20 cellular contexts compared by ENCODE assay signal in the genomic region with DNA sequence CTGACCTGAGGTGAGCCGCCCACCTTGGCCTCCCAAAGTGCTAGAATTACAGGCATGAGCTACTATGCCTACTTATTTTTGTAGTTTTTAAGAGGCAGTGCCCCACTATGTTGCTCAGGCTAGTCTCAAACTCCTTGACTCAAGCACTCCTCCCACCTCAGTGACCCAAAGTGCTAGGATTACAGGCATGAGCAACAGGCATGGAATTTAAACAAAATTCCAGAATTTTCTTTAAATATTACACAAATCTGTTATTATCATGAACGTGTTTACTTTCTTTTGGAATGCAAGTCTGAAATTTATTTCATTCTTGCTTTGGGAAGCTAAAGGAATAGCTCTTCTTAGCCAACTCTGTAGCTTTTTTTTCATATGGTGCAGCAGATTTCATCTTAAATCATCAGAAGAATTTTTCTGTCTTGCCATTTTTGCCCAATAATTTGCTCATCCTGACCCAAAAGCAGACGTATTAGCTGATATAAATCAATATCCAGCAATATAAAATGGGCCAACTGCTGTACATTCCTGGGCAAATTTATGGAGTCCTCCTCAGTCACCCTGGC. TPM values are rescaled to one million over a fixed set of nuclear protein-coding genes. Genes with fewer than 3 reads are reported as not detected.
A peak's percentile ranks its signal among the peaks of the same experiment; 100 is the strongest.
DNase-seq lines count a peak whose midpoint lies in the region; ATAC-seq and TF ChIP-seq lines count a peak whose summit lies in the region.
"Had no signal": no experiment of that assay in that cellular context is flagged by ENCODE, and none has a peak within 500 bp of the region (broad histone marks: within the 10 kb centered on the region; RNA-seq: fewer than 3 reads in every experiment).

No MANE protein-coding gene starts in this region.

- intact Hi-C loops in Caco-2 (cut with micrococcal nuclease; ENCODE audit: unreplicated experiment) (no loop called here), left ventricle myocardium superior (cut with micrococcal nuclease) (no loop called here)

- H3K4me1 Mint-ChIP-seq in HFFc6 (ENCODE audit: low read depth), result peaks cover 10% of the 10 kb centered on the region
- H3K4me1 Mint-ChIP-seq in Caco-2 (ENCODE audit: low read depth, unreplicated experiment), result no peaks in the 10 kb centered on the region
- H3K4me1 Mint-ChIP-seq: IgD-negative memory B cell had no signal

- BruUV-seq in Caco-2 (replicated peaks; lab: Mats Ljungman, UMichigan), result no TSS peak

- H3K9me3 ChIP-seq in SJSA1 (replicated peaks) (no peaks in the 10 kb centered on the region), Caco-2 (no peaks in the 10 kb centered on the region)

- CTCF ChIA-PET in Caco-2 (lab: Charles Lee), result no interaction called here

- peaks cover 7% of the 10 kb centered on the region; the same call in 1 of the 2 replicates for H3K9me3 Mint-ChIP-seq in HFFc6
- no peaks in the 10 kb centered on the region for H3K9me3 Mint-ChIP-seq in Caco-2 (ENCODE audit: unreplicated experiment)
- H3K9me3 Mint-ChIP-seq: IgD-negative memory B cell had no signal

- POLR2A ChIA-PET in Caco-2 (lab: Charles Lee), result no interaction called here

- ATAC-seq in GM18511 (IDR thresholded peaks at IDR 0.05; ENCODE audit: unreplicated experiment), result no peak
- no peak for ATAC-seq in left ventricle myocardium superior
- ATAC-seq: PC-3 had no signal

- DNase-seq in AG20443 (ENCODE audit: low spot score) (peak; percentile 19), HFFc6 (peak; percentile 44), SJSA1 (ENCODE audit: low read depth in 1 of 2, low spot score in 2 of 2) (peak; percentile 49), foreskin fibroblast (peak; percentile 47 to 68), HUDEP-2 (lab: John Stamatoyannopoulos, UW; ENCODE audit: unreplicated experiment in 76 of 76) (no peak), Caco-2 (no peak), left ventricle myocardium superior (no peak)
- DNase-seq: DMS 273 treated with DMSO at 0.1 percent for 48 hours, Karpas-422, NCI-H1105 treated with DMSO at 0.1 percent for 48 hours, NCI-H1694, NCI-H524, NCI-H82, PC-3, RPMI8226, SIG-M5 had no signal

- no peaks in the 10 kb centered on the region for H3K27me3 ChIP-seq in SJSA1 (replicated peaks)
- no peaks in the 10 kb centered on the region for H3K27me3 ChIP-seq in Caco-2 (replicated peaks; ENCODE audit: control insufficient read depth, insufficient read depth, low read length)

- H3K36me3 Mint-ChIP-seq in HFFc6 (ENCODE audit: low read depth) (peaks cover 7% of the 10 kb centered on the region), Caco-2 (ENCODE audit: insufficient read depth, unreplicated experiment) (no peaks in the 10 kb centered on the region)
- H3K36me3 Mint-ChIP-seq: IgD-negative memory B cell had no signal

- H3K4me1 ChIP-seq in SJSA1 (replicated peaks), result peaks cover 14% of the 10 kb centered on the region
- H3K4me1 ChIP-seq in Caco-2, result no peaks in the 10 kb centered on the region

- peak overlapping the region; percentile 22; the same call in 1 of the 2 replicates for H3K27ac Mint-ChIP-seq in HFFc6
- H3K27ac Mint-ChIP-seq in Caco-2 (ENCODE audit: unreplicated experiment), result no peak overlapping the region
- H3K27ac Mint-ChIP-seq: IgD-negative memory B cell; T-helper 1 cell treated with Interleukin-12 subunit alpha and Interleukin-12 subunit beta and Interleukin-4 antibody, amounts not matched to agents 30 μg/mL and 1 μg/mL, for 36 hours had no signal

- H3K36me3 ChIP-seq in SJSA1 (no peaks in the 10 kb centered on the region), Caco-2 (ENCODE audit: control insufficient read depth, insufficient read depth, low read length) (no peaks in the 10 kb centered on the region)

- H3K4me3 ChIP-seq in SJSA1, result no peak overlapping the region
- no peak overlapping the region for H3K4me3 ChIP-seq in foreskin fibroblast (ENCODE audit: low read depth in 1 of 2, low read length in 2 of 2)
- H3K4me3 ChIP-seq in Caco-2 (ENCODE audit: low read depth, low read length), result no peak overlapping the region

- H3K4me3 Mint-ChIP-seq in HFFc6 (peak overlapping the region; percentile 5; the same call in 1 of the 2 replicates), Caco-2 (ENCODE audit: unreplicated experiment) (no peak overlapping the region)
- H3K4me3 Mint-ChIP-seq: IgD-negative memory B cell; T-helper 1 cell treated with Interleukin-12 subunit alpha and Interleukin-12 subunit beta and Interleukin-4 antibody, amounts not matched to agents 30 μg/mL and 1 μg/mL, for 36 hours had no signal

- TF ChIP-seq CTCF in HFFc6 (IDR thresholded peaks at IDR 0.05), result no peak
- TF ChIP-seq CTCF in foreskin fibroblast (IDR thresholded peaks at IDR 0.05; ENCODE audit: low read depth, low read length), result no peak
- no peak for TF ChIP-seq CTCF in Caco-2 (IDR thresholded peaks at IDR 0.05; ENCODE audit: insufficient read depth in 1 of 2, low read depth in 1 of 2, low read length in 1 of 2, severe bottlenecking in 1 of 2, unreplicated experiment in 1 of 2)

- peak overlapping the region; percentile 64 for H3K27ac ChIP-seq in SJSA1
- H3K27ac ChIP-seq: C4-2B had no signal

- H3K27me3 Mint-ChIP-seq in HFFc6 (ENCODE audit: insufficient read depth) (peaks cover 1% of the 10 kb centered on the region; the same call in 1 of the 2 replicates), Caco-2 (ENCODE audit: insufficient read depth, unreplicated experiment) (no peaks in the 10 kb centered on the region)
- H3K27me3 Mint-ChIP-seq: IgD-negative memory B cell had no signal

RNA-seq across cellular contexts. Expression of a gene that starts 27.8 kb away (rescaled TPM):
- 10 to 100 TPM; 13.8 to 19.7 (median 16.7) TPM for total RNA-seq in HFFc6 (2021; fragmentation: NEBNext Ultra II Directional; extraction: Animal tissue kit (Norgen Biotek cat#: 25700))
- 18.8 and 41.8 TPM in 2 replicates for total RNA-seq in SJSA1 (2014; rRNA removed; shearing (Covaris generic))
- total RNA-seq in Caco-2 (2022) (not detected in 2 replicates), left ventricle myocardium superior (13.0 TPM)
- total RNA-seq: PC-3 had no signal

Comparison
In these comparisons a context has a peak if more than half of its experiments do, and no peak if none do; other contexts are left out.
1. DNase-seq: peak in AG20443 (single experiment), HFFc6 (single experiment), SJSA1 (2 of 2) and foreskin fibroblast (2 of 2); none in HUDEP-2 (0 of 76), Caco-2 (0 of 2) and left ventricle myocardium superior (single experiment).